16 cellular contexts compared by ENCODE assay signal in the genomic region with DNA sequence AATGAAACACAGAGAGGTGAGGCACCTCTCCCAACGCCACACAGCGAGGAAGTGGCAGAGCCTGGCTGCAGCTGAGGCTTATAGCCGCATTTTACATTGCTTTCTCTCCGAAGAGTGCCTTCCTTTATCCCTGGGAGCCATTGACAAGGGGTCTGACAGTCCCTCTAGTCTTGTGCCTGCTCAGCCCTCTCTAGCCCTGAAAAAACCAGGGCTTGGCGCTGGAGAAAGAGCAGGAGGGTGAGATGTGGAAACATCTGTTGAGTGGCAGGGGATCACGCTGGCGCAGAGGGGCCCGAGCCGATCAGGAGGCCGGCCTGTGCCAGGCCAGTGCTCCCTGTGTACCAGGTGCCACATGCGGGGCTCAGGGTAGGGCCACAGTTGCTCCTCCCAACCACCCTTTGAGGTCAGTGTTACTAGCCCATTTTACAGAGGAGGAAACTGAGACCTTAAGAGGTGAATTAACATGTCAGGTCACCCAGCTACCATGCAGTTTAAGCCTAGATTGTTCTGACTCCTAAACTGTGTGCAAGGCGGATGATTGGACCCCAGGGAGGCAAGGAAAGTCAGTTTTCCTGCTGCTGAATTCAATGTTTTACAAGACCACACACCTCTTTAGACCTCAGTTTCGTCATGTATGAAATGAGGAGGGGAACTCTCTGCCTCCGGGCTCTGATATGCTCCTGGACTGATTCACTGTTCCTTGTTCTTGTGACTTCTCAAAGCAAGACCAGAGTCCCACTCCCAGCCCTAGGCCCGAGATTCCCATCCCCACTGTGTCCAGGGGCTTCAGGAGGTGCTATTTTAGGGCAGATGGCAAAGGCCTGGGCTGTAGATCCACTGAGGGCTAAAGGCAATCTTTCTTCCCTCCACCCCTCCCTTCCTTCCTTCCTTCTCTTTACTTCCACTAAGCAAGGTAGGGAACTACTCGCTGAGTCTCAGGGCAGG. TPM values are rescaled to one million over a fixed set of nuclear protein-coding genes. Genes with fewer than 3 reads are reported as not detected.
A peak's percentile ranks its signal among the peaks of the same experiment; 100 is the strongest.
DNase-seq lines count a peak whose midpoint lies in the region; FAIRE-seq and TF ChIP-seq lines count a peak whose summit lies in the region.
"Had no signal": no experiment of that assay in that cellular context is flagged by ENCODE, and none has a peak within 500 bp of the region (broad histone marks: within the 10 kb centered on the region; RNA-seq: fewer than 3 reads in every experiment).

No MANE protein-coding gene starts in this region.

- H3K4me3 ChIP-seq in GM06990 (replicated peaks; ENCODE audit: low read depth, low read length): peak overlapping the region; percentile 16
- H3K4me3 ChIP-seq in kidney (ENCODE audit: low read length in 2 of 2): no peak overlapping the region
- no peak overlapping the region for H3K4me3 ChIP-seq in brain microvascular endothelial cell (ENCODE audit: low read depth, low read length)
- H3K4me3 ChIP-seq: thoracic aorta had no signal

- H3K27ac Mint-ChIP-seq in CD14-positive monocyte: peak overlapping the region in 5 of 7 donors; percentile 18 to 76 (median 73)
- H3K27ac Mint-ChIP-seq in activated CD4-positive, alpha-beta memory T cell treated with anti-CD3 and anti-CD28 coated beads for 36 hours: peak overlapping the region; percentile 89

- H3K4me1 Mint-ChIP-seq in CD14-positive monocyte: peaks cover 47% of the 10 kb centered on the region
- H3K4me1 Mint-ChIP-seq in activated CD4-positive, alpha-beta memory T cell treated with anti-CD3 and anti-CD28 coated beads for 36 hours (ENCODE audit: low read depth): peaks cover 91% of the 10 kb centered on the region

- H3K9me3 Mint-ChIP-seq in CD14-positive monocyte: peaks cover 0 to 2% (median 0%) of the 10 kb centered on the region in 7 donors
- no peaks in the 10 kb centered on the region for H3K9me3 Mint-ChIP-seq in activated CD4-positive, alpha-beta memory T cell treated with anti-CD3 and anti-CD28 coated beads for 36 hours

- intact Hi-C loops in CD14-positive monocyte (cut with micrococcal nuclease): no loop called here
- intact Hi-C loops in activated CD4-positive, alpha-beta memory T cell treated with anti-CD3 and anti-CD28 coated beads for 36 hours (cut with micrococcal nuclease): loop anchor here (10.0 kb wide), 1 partner anchor 147 kb away; no protein-coding TSS in a partner anchor
- intact Hi-C loops in kidney (cut with DNase I): no loop called here

- in situ Hi-C loops in brain microvascular endothelial cell (cut with HindIII; ENCODE audit: low pct_ligation_motif_present, low sequenced_read_pairs): no loop called here

- H3K4me1 ChIP-seq in kidney (ENCODE audit: control insufficient read depth in 1 of 2, insufficient read depth in 1 of 2, low read depth in 1 of 2, low read length in 2 of 2): no peaks in the 10 kb centered on the region

- POLR2A ChIA-PET in activated CD4-positive, alpha-beta memory T cell treated with anti-CD3 and anti-CD28 coated beads for 36 hours (lab: Charles Lee): interaction anchor here (1.1 to 3.9 kb wide), 2 partner anchors 8 to 28 kb away, joined by 3 to 29 read pairs; partner anchors contain the start of gene RUNX3

- no peak for TF ChIP-seq CTCF in CD14-positive monocyte (IDR thresholded peaks at IDR 0.05)
- TF ChIP-seq CTCF in GM06990 (IDR thresholded peaks at IDR 0.05; ENCODE audit: insufficient read depth, low read length, poor library complexity, severe bottlenecking): no peak
- no peak for TF ChIP-seq CTCF in kidney (IDR thresholded peaks at IDR 0.05; ENCODE audit: borderline replicate concordance, extremely low read depth, insufficient read depth)
- TF ChIP-seq CTCF in brain microvascular endothelial cell (IDR thresholded peaks at IDR 0.05; ENCODE audit: low read depth, low read length, missing control alignments): no peak

- CTCF ChIA-PET in activated CD4-positive, alpha-beta memory T cell treated with anti-CD3 and anti-CD28 coated beads for 36 hours (lab: Charles Lee): interaction anchor here (2.3 kb wide), 1 partner anchor 26 kb away, joined by 9 read pairs; no protein-coding TSS in a partner anchor

- H3K27me3 ChIP-seq in GM06990 (replicated peaks; ENCODE audit: control insufficient read depth, insufficient read depth, low read length): no peaks in the 10 kb centered on the region
- no peaks in the 10 kb centered on the region for H3K27me3 ChIP-seq in brain microvascular endothelial cell (replicated peaks)

- no peak overlapping the region for H3K9ac ChIP-seq in kidney (ENCODE audit: low read length in 2 of 2)

- peaks cover 0 to 7% of the 10 kb centered on the region in 2 donors for H3K36me3 Mint-ChIP-seq in CD14-positive monocyte
- H3K36me3 Mint-ChIP-seq in activated CD4-positive, alpha-beta memory T cell treated with anti-CD3 and anti-CD28 coated beads for 36 hours: peaks cover 76% of the 10 kb centered on the region

- H3K27ac ChIP-seq in kidney (ENCODE audit: low read depth in 2 of 2, low read length in 2 of 2): no peak overlapping the region
- H3K27ac ChIP-seq in brain microvascular endothelial cell: no peak overlapping the region
- H3K27ac ChIP-seq: foreskin keratinocyte, thoracic aorta, WERI-Rb-1 had no signal

- no peak for FAIRE-seq in kidney (lab: Jason Lieb, UNC)

- H3K9me3 ChIP-seq in kidney (ENCODE audit: control insufficient read depth in 1 of 2, low read length in 2 of 2): no peaks in the 10 kb centered on the region
- H3K9me3 ChIP-seq: thoracic aorta had no signal

- H3K4me3 Mint-ChIP-seq in CD14-positive monocyte: no peak overlapping the region
- H3K4me3 Mint-ChIP-seq in activated CD4-positive, alpha-beta memory T cell treated with anti-CD3 and anti-CD28 coated beads for 36 hours: peak overlapping the region; percentile 83

- peaks cover 3 to 12% (median 6%) of the 10 kb centered on the region in 3 donors for H3K27me3 Mint-ChIP-seq in CD14-positive monocyte (ENCODE audit: low read depth in 3 of 3)
- no peaks in the 10 kb centered on the region for H3K27me3 Mint-ChIP-seq in activated CD4-positive, alpha-beta memory T cell treated with anti-CD3 and anti-CD28 coated beads for 36 hours

- H3K36me3 ChIP-seq in GM06990 (ENCODE audit: control insufficient read depth, insufficient read depth, low read length) (peaks cover 15% of the 10 kb centered on the region), kidney (ENCODE audit: control insufficient read depth in 1 of 2, insufficient read depth in 2 of 2, low read length in 2 of 2) (no peaks in the 10 kb centered on the region), brain microvascular endothelial cell (replicated peaks) (no peaks in the 10 kb centered on the region)
- H3K36me3 ChIP-seq: thoracic aorta, WERI-Rb-1 had no signal

- DNase-seq in CD14-positive monocyte (ENCODE audit: low spot score): no peak
- no peak for DNase-seq in GM06990 (ENCODE audit: extremely low read depth, insufficient read length)
- no peak for DNase-seq in activated CD4-positive, alpha-beta memory T cell treated with anti-CD3 and anti-CD28 coated beads for 36 hours
- peak; percentile 49 for DNase-seq in kidney
- no peak for DNase-seq in NCI-H1417 treated with DMSO at 0.1 percent for 48 hours (lab: John Stamatoyannopoulos, UW)
- no peak for DNase-seq in brain microvascular endothelial cell
- DNase-seq in effector CD8-positive, alpha-beta T cell (lab: John Stamatoyannopoulos, UW): no peak
- DNase-seq: activated CD8-positive, alpha-beta memory T cell treated with anti-CD3 and anti-CD28 coated beads, Interleukin-2, amount 50 U/mL, for 48 hours; DMS79 treated with DMSO at 0.1 percent for 48 hours; foreskin keratinocyte; left colon; NCI-H526 treated with DMSO at 0.1 percent for 48 hours; stimulated activated CD4-positive, alpha-beta T cell treated with anti-CD3 and anti-CD28 coated beads, Interleukin-2, amount 100 ng/mL, for 48 hours; WERI-Rb-1 had no signal

RNA-seq across cellular contexts. Expression of gene RUNX3, which starts 28.0 kb away (rescaled TPM):
- polyA plus RNA-seq in CD14-positive monocyte (1 to 10 TPM; 4.4 to 6.7 TPM), kidney (ENCODE audit: insufficient read depth, low read depth, low replicate concordance) (0.47 TPM)
- 100 to 1,000 TPM; 153 to 155 TPM for total RNA-seq in activated CD4-positive, alpha-beta memory T cell treated with anti-CD3 and anti-CD28 coated beads for 36 hours
- total RNA-seq in kidney: 7.9 TPM
- total RNA-seq: foreskin keratinocyte, osteocyte had no signal

Comparison
In these comparisons a context has a peak if more than half of its experiments do, and no peak if none do; other contexts are left out.
1. RNA of gene RUNX3, which starts 28.0 kb away (total RNA-seq): 153 to 155 TPM in activated CD4-positive, alpha-beta memory T cell treated with anti-CD3 and anti-CD28 coated beads for 36 hours; 7.9 TPM in kidney (single experiment); every median in the first group is over 10 times any median in the second.